Comparison of ENCODE assay signal across 8 cellular contexts in the genomic region with DNA sequence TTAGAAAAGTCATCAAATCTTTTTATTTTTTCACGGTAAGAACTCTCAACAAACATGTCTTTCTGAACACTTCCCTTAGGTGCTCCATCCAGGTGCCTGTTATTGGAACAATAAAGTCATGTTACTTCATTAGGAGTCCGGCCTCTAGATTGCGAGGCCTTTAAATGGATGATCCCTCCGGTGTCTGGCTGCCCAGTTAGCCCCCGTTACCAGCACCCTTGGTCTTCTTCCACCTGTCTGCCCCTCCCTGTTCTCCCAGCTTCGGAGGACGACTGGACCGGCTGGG. TPM values are rescaled to one million over a fixed set of nuclear protein-coding genes. Genes with fewer than 3 reads are reported as not detected.
DNase-seq lines count a peak whose midpoint lies in the region; ATAC-seq and TF ChIP-seq lines count a peak whose summit lies in the region.

No MANE protein-coding gene starts in this region.

- H3K79me2 ChIP-seq in Loucy (ENCODE audit: insufficient read depth, low read length), result peaks cover 45% of the 10 kb centered on the region

- H3K4me3 ChIP-seq in Loucy (ENCODE audit: low read length, poor library complexity, severe bottlenecking), result peak overlapping the region; percentile 86
- H3K4me3 ChIP-seq in ectodermal cell (ENCODE audit: insufficient read depth, low read depth, low read length), result peak overlapping the region; percentile 92
- peak overlapping the region; percentile 66 for H3K4me3 ChIP-seq in neuron (ENCODE audit: low read length)

- WGBS in ectodermal cell, 2 experiments, result 10 to 14% methylated on average over 8 of the region's 8 CpGs

- H3F3A ChIP-seq in Loucy (ENCODE audit: low read depth), result no peaks in the 10 kb centered on the region; the same call in 1 of the 2 replicates

- no peaks in the 10 kb centered on the region for H3K9me3 ChIP-seq in CD4-positive, alpha-beta T cell (ENCODE audit: control insufficient read depth, low read length)
- no peaks in the 10 kb centered on the region for H3K9me3 ChIP-seq in Loucy (ENCODE audit: insufficient read depth, low read depth, low read length)
- no peaks in the 10 kb centered on the region for H3K9me3 ChIP-seq in ectodermal cell (ENCODE audit: control insufficient read depth, low read length)
- H3K9me3 ChIP-seq in neuron (ENCODE audit: low read length), result no peaks in the 10 kb centered on the region

- ATAC-seq in CD4-positive, alpha-beta T cell (ENCODE audit: poor library complexity), result peak; percentile 4
- no peak for ATAC-seq in GM18517 (IDR thresholded peaks at IDR 0.05; ENCODE audit: unreplicated experiment)

- peak overlapping the region; percentile 95 for H3K27ac ChIP-seq in CD4-positive, alpha-beta T cell (ENCODE audit: low read depth, low read length)
- peak overlapping the region; percentile 17 for H3K27ac ChIP-seq in ectodermal cell (ENCODE audit: insufficient read depth, low read depth, low read length, poor library complexity, severe bottlenecking)

- no peaks in the 10 kb centered on the region for H3K27me3 ChIP-seq in CD4-positive, alpha-beta T cell (ENCODE audit: control insufficient read depth, insufficient read depth, low read length)
- H3K27me3 ChIP-seq in Loucy (ENCODE audit: insufficient read depth, low read length, poor library complexity, severe bottlenecking) (peaks cover 5% of the 10 kb centered on the region), ectodermal cell (ENCODE audit: control insufficient read depth, insufficient read depth, low read length, poor library complexity, severe bottlenecking) (no peaks in the 10 kb centered on the region), neuron (ENCODE audit: insufficient read depth, low read length) (no peaks in the 10 kb centered on the region)

- intact Hi-C loops in CD4-positive, alpha-beta T cell (cut with DNase I, micrococcal nuclease), result loop anchor here (1.0 to 10.0 kb wide), 8 partner anchors 13 to 369 kb away; partner anchors contain the start of genes DNAJC14 (in 2 of the 2) and RPL41 (in 2 of the 2)

- DNase-seq in CD4-positive, alpha-beta T cell, result no peak
- DNase-seq in stimulated activated CD4-positive, alpha-beta T cell treated with anti-CD3 and anti-CD28 coated beads, Interleukin-12 subunit alpha, Interleukin-12 subunit beta, amount 100 ng/mL, for 4 hours, result no peak
- DNase-seq in anterior cingulate cortex (lab: John Stamatoyannopoulos, UW), result no peak
- DNase-seq in activated CD4-positive, CD25-positive, alpha-beta regulatory T cell treated with anti-CD3 and anti-CD28 coated beads, Interleukin-2, amount 50 U/mL, for 72 hours, result no peak

- peaks cover 67% of the 10 kb centered on the region for H3K4me1 Mint-ChIP-seq in CD4-positive, alpha-beta T cell (ENCODE audit: low read depth)

- H4K20me1 ChIP-seq in Loucy (ENCODE audit: insufficient read depth, low read length, poor library complexity, severe bottlenecking), result peaks cover 38% of the 10 kb centered on the region

- H3K4me1 ChIP-seq in Loucy (ENCODE audit: insufficient read depth, low read length, poor library complexity, severe bottlenecking) (peaks cover 36% of the 10 kb centered on the region), ectodermal cell (ENCODE audit: control insufficient read depth, insufficient read depth, low read length) (peaks cover 11% of the 10 kb centered on the region), neuron (ENCODE audit: insufficient read depth, low read length) (peaks cover 23% of the 10 kb centered on the region)

- peak overlapping the region; percentile 93 for H3K4me3 Mint-ChIP-seq in CD4-positive, alpha-beta T cell

- H3K36me3 ChIP-seq in Loucy (ENCODE audit: insufficient read depth, low read length) (peaks cover 21% of the 10 kb centered on the region; the same call in 1 of the 2 replicates), ectodermal cell (ENCODE audit: control insufficient read depth, insufficient read depth, low read length) (peaks cover 18% of the 10 kb centered on the region), neuron (ENCODE audit: insufficient read depth, low read length) (peaks cover 26% of the 10 kb centered on the region)

- CTCF ChIA-PET in CD4-positive, alpha-beta T cell (lab: Charles Lee), result interaction anchor here (0.8 to 4.9 kb wide), 13 partner anchors 12 to 365 kb away, joined by 3 to 32 read pairs (median 4); partner anchors contain the start of genes ERBB3, MYL6B, SMARCC2 and ZC3H10

- H3K27me3 Mint-ChIP-seq in CD4-positive, alpha-beta T cell, result no peaks in the 10 kb centered on the region

- POLR2A ChIA-PET in CD4-positive, alpha-beta T cell (lab: Charles Lee), result interaction anchor here (0.8 to 6.3 kb wide), 48 partner anchors 9 to 584 kb away, joined by 3 to 233 read pairs (median 5); partner anchors contain the start of genes ANKRD52, BAZ2A, CNPY2 and CS

- no peaks in the 10 kb centered on the region for H3K9me2 ChIP-seq in Loucy (replicated peaks; ENCODE audit: low read depth, low read length)

- peak overlapping the region; percentile 76 for H3K9ac ChIP-seq in Loucy (ENCODE audit: low read depth, low read length, poor library complexity, severe bottlenecking)

- no peak for TF ChIP-seq CTCF in CD4-positive, alpha-beta T cell (IDR thresholded peaks at IDR 0.05)
- no peak for TF ChIP-seq CTCF in Loucy (conservative IDR thresholded peaks at IDR 0.05; ENCODE audit: low read length)

- H2AFZ ChIP-seq in Loucy (ENCODE audit: low read length) (peak overlapping the region; percentile 65), neuron (ENCODE audit: low read depth, low read length) (peak overlapping the region; percentile 81)

- H3K9me3 Mint-ChIP-seq in CD4-positive, alpha-beta T cell, result no peaks in the 10 kb centered on the region

- H3K36me3 Mint-ChIP-seq in CD4-positive, alpha-beta T cell (ENCODE audit: low read depth), result peaks cover 45% of the 10 kb centered on the region

- peak overlapping the region; percentile 100 for H3K27ac Mint-ChIP-seq in CD4-positive, alpha-beta T cell

- peak overlapping the region; percentile 92 for H3K4me2 ChIP-seq in Loucy (ENCODE audit: low read depth, low read length, poor library complexity, severe bottlenecking)

RNA-seq across cellular contexts. Expression of gene PA2G4, which starts 0.6 kb away (rescaled TPM):
- 10 to 100 TPM; 51.0 to 61.0 TPM for total RNA-seq in CD4-positive, alpha-beta T cell
- polyA plus RNA-seq in ectodermal cell (2013, experiment 1 of 4), result 203 TPM
- polyA plus RNA-seq in ectodermal cell (2013, experiment 2 of 4), result 183 TPM
- 154 TPM for polyA plus RNA-seq in ectodermal cell (2013, experiment 3 of 4)
- 157 TPM for polyA plus RNA-seq in ectodermal cell (2013, experiment 4 of 4)

RNA-seq across cellular contexts. Expression of gene RPL41, which starts 12.7 kb away (rescaled TPM):
- 1,000 to 10,000 TPM; 5,865 to 5,989 TPM for total RNA-seq in CD4-positive, alpha-beta T cell
- polyA plus RNA-seq in ectodermal cell (2013, experiment 1 of 4), result 5,286 TPM
- polyA plus RNA-seq in ectodermal cell (2013, experiment 2 of 4), result 4,827 TPM
- 5,429 TPM for polyA plus RNA-seq in ectodermal cell (2013, experiment 3 of 4)
- 6,034 TPM for polyA plus RNA-seq in ectodermal cell (2013, experiment 4 of 4)

RNA-seq across cellular contexts. Expression of gene ZC3H10, which starts 14.3 kb away (rescaled TPM):
- 1 to 10 TPM; 6.3 to 8.9 TPM for total RNA-seq in CD4-positive, alpha-beta T cell
- polyA plus RNA-seq in ectodermal cell (2013, experiment 1 of 4), result 8.6 TPM
- 7.2 TPM for polyA plus RNA-seq in ectodermal cell (2013, experiment 2 of 4)
- polyA plus RNA-seq in ectodermal cell (2013, experiment 3 of 4), result 5.1 TPM
- polyA plus RNA-seq in ectodermal cell (2013, experiment 4 of 4), result 5.5 TPM

RNA-seq across cellular contexts. Expression of gene ERBB3, which starts 23.8 kb away (rescaled TPM):
- total RNA-seq in CD4-positive, alpha-beta T cell, result under 1 TPM; 0.22 to 0.47 TPM
- 21.4 TPM for polyA plus RNA-seq in ectodermal cell (2013, experiment 1 of 4)
- 24.4 TPM for polyA plus RNA-seq in ectodermal cell (2013, experiment 2 of 4)
- polyA plus RNA-seq in ectodermal cell (2013, experiment 3 of 4), result 14.6 TPM
- 16.4 TPM for polyA plus RNA-seq in ectodermal cell (2013, experiment 4 of 4)

RNA-seq across cellular contexts. Expression of gene ESYT1, which starts 24.3 kb away (rescaled TPM):
- 10 to 100 TPM; 88.5 to 90.3 TPM for total RNA-seq in CD4-positive, alpha-beta T cell
- 117 TPM for polyA plus RNA-seq in ectodermal cell (2013, experiment 1 of 4)
- 139 TPM for polyA plus RNA-seq in ectodermal cell (2013, experiment 2 of 4)
- 80.5 TPM for polyA plus RNA-seq in ectodermal cell (2013, experiment 3 of 4)
- 88.8 TPM for polyA plus RNA-seq in ectodermal cell (2013, experiment 4 of 4)
